Comparison of ENCODE assay signal across 11 cellular contexts in genomic region chrX:40140706-40141499, GRCh38. TPM values are rescaled to one million over a fixed set of nuclear protein-coding genes. Genes with fewer than 3 reads are reported as not detected.
DNase-seq lines count a peak whose midpoint lies in the region; ATAC-seq, FAIRE-seq and TF ChIP-seq lines count a peak whose summit lies in the region.
"Had no signal": no experiment of that assay in that cellular context is flagged by ENCODE, and none has a peak within 500 bp of the region (broad histone marks: within the 10 kb centered on the region; RNA-seq: fewer than 3 reads in every experiment).

No MANE protein-coding gene starts in this region.

- TF ChIP-seq CTCF in IMR-90 (conservative IDR thresholded peaks at IDR 0.05; ENCODE audit: low read depth, low read length) (no peak), HepG2 (CRISPR knock-in tag; IDR thresholded peaks at IDR 0.05) (no peak), MM.1S (IDR thresholded peaks at IDR 0.05; ENCODE audit: low read length) (no peak)

- H3K79me1 ChIP-seq in IMR-90 (ENCODE audit: low read depth in 1 of 2, low read length in 2 of 2) = no peaks in the 10 kb centered on the region

- POLR2A ChIA-PET in IMR-90 (lab: Charles Lee; ENCODE audit: unreplicated experiment) = no interaction called here
- POLR2A ChIA-PET in HepG2 (lab: Yijun Ruan, JAX) = interaction anchor here (0.6 to 4.0 kb wide), 10 partner anchors 15 to 130 kb away, joined by 3 to 33 read pairs (median 7); partner anchors contain the start of gene BCOR

- no peak overlapping the region for H2BK20ac ChIP-seq in IMR-90 (ENCODE audit: low read depth, low read length)

- TF ChIP-seq EP300 in HepG2 (IDR thresholded peaks at IDR 0.05; ENCODE audit: low read depth in 2 of 2, low read length in 2 of 2) (no peak), HepG2 (CRISPR knock-in tag; IDR thresholded peaks at IDR 0.05; ENCODE audit: borderline replicate concordance) (no peak)

- no peak overlapping the region for H3K4me3 ChIP-seq in IMR-90 (ENCODE audit: insufficient read depth, low read depth, low read length)
- peak overlapping the region in 1 of 3 experiments; percentile 43; a peak in 1 of 6 replicates for H3K4me3 ChIP-seq in HepG2 (replicated peaks in 1 of 3; ENCODE audit: insufficient read depth in 1 of 3, low read depth in 2 of 3, low read length in 3 of 3)
- H3K4me3 ChIP-seq in stomach smooth muscle (ENCODE audit: low read length in 2 of 2) = peak overlapping the region in 1 of 2 donors; percentile 12
- no peak overlapping the region for H3K4me3 ChIP-seq in MM.1S (ENCODE audit: low read length)

- TF ChIP-seq POLR2A in IMR-90 (IDR thresholded peaks at IDR 0.05; ENCODE audit: low read depth, low read length) (no peak), HepG2 (IDR thresholded peaks at IDR 0.05; ENCODE audit: insufficient read depth in 1 of 2, low read depth in 2 of 2, low read length in 2 of 2) (no peak)

- DNase-seq in IMR-90 (peak; percentile 47), dermis blood vessel endothelial cell (peak; percentile 67), HepG2 (ENCODE audit: low spot score) (peak; percentile 56), MM.1S (no peak), GM19239 (ENCODE audit: insufficient read length, low spot score) (no peak), hepatic stellate cell (ENCODE audit: low spot score) (no peak)
- DNase-seq: NK-92 treated with Interleukin-12 subunit alpha and Interleukin-12 subunit beta, amount 100 ng/mL, for 24 hours had no signal

- no peaks in the 10 kb centered on the region for H3F3A ChIP-seq in MM.1S (ENCODE audit: insufficient read depth, low read length)

- intact Hi-C loops in IMR-90 (cut with micrococcal nuclease) = loop anchor here (5.0 kb wide), 1 partner anchor 34 kb away; no protein-coding TSS in a partner anchor
- intact Hi-C loops in HepG2 (cut with micrococcal nuclease; ENCODE audit: unreplicated experiment) = loop anchor here (5.0 kb wide), 1 partner anchor 34 kb away; no protein-coding TSS in a partner anchor

- dilution Hi-C loops in IMR-90 (cut with HindIII; ENCODE audit: low sequenced_read_pairs, unreplicated experiment) = no loop called here

- no peak overlapping the region for H2BK120ac ChIP-seq in IMR-90 (ENCODE audit: low read depth, low read length)

- WGBS in IMR-90 (ENCODE audit: extremely low coverage in 2 of 2, insufficient read length in 1 of 2), 2 experiments = 8% methylated on average over 6 of the region's 12 CpGs; no CpG with 5 or more reads in 1 of the 2 experiments
- 0% methylated on average over 2 of the region's 12 CpGs for WGBS in HepG2 (ENCODE audit: low lambda C conversion rate)

- no peak overlapping the region for H2AK9ac ChIP-seq in IMR-90 (replicated peaks; ENCODE audit: low read depth, low read length, poor library complexity)

- H3K4me2 ChIP-seq in IMR-90 (ENCODE audit: low read depth, low read length) (no peak overlapping the region), HepG2 (ENCODE audit: low read depth, low read length) (peak overlapping the region; percentile 57), MM.1S (ENCODE audit: low read depth, low read length) (no peak overlapping the region)

- peaks cover 17% of the 10 kb centered on the region for H3K27me3 ChIP-seq in IMR-90 (ENCODE audit: control insufficient read depth, insufficient read depth, low read length)
- H3K27me3 ChIP-seq in HepG2 (ENCODE audit: control insufficient read depth in 1 of 2, insufficient read depth in 2 of 2, low read length in 2 of 2) = no peaks in the 10 kb centered on the region
- H3K27me3 ChIP-seq in stomach smooth muscle (ENCODE audit: control insufficient read depth in 1 of 2, insufficient read depth in 2 of 2, low read length in 2 of 2) = peaks cover 0 to 14% of the 10 kb centered on the region in 2 donors
- no peaks in the 10 kb centered on the region for H3K27me3 ChIP-seq in MM.1S (replicated peaks; ENCODE audit: insufficient read depth, low read length)

- H2BK5ac ChIP-seq in IMR-90 (ENCODE audit: low read depth, low read length, poor library complexity, severe bottlenecking) = no peak overlapping the region

- no peak overlapping the region for H3K27ac ChIP-seq in IMR-90 (ENCODE audit: insufficient read depth, low read length)
- peak overlapping the region; percentile 54 for H3K27ac ChIP-seq in HepG2 (ENCODE audit: extremely low read length, insufficient read depth, low read length)
- peak overlapping the region; percentile 41 for H3K27ac ChIP-seq in stomach smooth muscle (ENCODE audit: low read length)
- H3K27ac ChIP-seq in MM.1S (ENCODE audit: low read length) = no peak overlapping the region
- H3K27ac ChIP-seq: VCaP had no signal

- H4K8ac ChIP-seq in IMR-90 (ENCODE audit: low read depth in 2 of 2, low read length in 2 of 2) = no peak overlapping the region

- peak; percentile 87 for ATAC-seq in IMR-90 (ENCODE audit: low read depth)
- peak; percentile 82 for ATAC-seq in HepG2
- ATAC-seq in GM21825 (IDR thresholded peaks at IDR 0.05; ENCODE audit: unreplicated experiment) = no peak

- no peak overlapping the region for H3K18ac ChIP-seq in IMR-90 (ENCODE audit: low read depth, low read length)

- TF ChIP-seq RAD21 in IMR-90 (IDR thresholded peaks at IDR 0.05; ENCODE audit: low read length) (no peak), HepG2 (CRISPR knock-in tag; IDR thresholded peaks at IDR 0.05) (no peak)

- H2AFZ ChIP-seq in IMR-90 (replicated peaks; ENCODE audit: low read length, poor library complexity) = no peak overlapping the region
- no peak overlapping the region for H2AFZ ChIP-seq in HepG2 (ENCODE audit: low read length)
- H2AFZ ChIP-seq in MM.1S (ENCODE audit: low read length) = no peak overlapping the region

- H3K9me3 ChIP-seq in IMR-90 (ENCODE audit: control insufficient read depth, insufficient read depth, low read length) (no peaks in the 10 kb centered on the region), HepG2 (ENCODE audit: low read length) (no peaks in the 10 kb centered on the region), stomach smooth muscle (ENCODE audit: control insufficient read depth in 2 of 2, low read length in 2 of 2) (no peaks in the 10 kb centered on the region), MM.1S (replicated peaks; ENCODE audit: insufficient read depth, low read length) (no peaks in the 10 kb centered on the region)

- H3K56ac ChIP-seq in IMR-90 (ENCODE audit: extremely low read depth, insufficient read depth, low read length) = no peak overlapping the region

- H3K9me1 ChIP-seq in IMR-90 (ENCODE audit: insufficient read depth, low read length) = no peaks in the 10 kb centered on the region

- H4K91ac ChIP-seq in IMR-90 (ENCODE audit: insufficient read depth, low read depth, low read length) = no peak overlapping the region

- no peak overlapping the region for H2BK15ac ChIP-seq in IMR-90 (ENCODE audit: low read depth, low read length)

- H3K9ac ChIP-seq in IMR-90 (ENCODE audit: low read depth, low read length) = no peak overlapping the region
- H3K9ac ChIP-seq in HepG2 (ENCODE audit: insufficient read depth, low read depth, low read length) = 0 out of 2 replicates have a peak overlapping the region, but pooled peaks have one; percentile 22
- no peak overlapping the region for H3K9ac ChIP-seq in stomach smooth muscle (ENCODE audit: low read length in 2 of 2)
- no peak overlapping the region for H3K9ac ChIP-seq in MM.1S (ENCODE audit: low read length)

- CTCF ChIA-PET in IMR-90 (lab: Yijun Ruan, JAX) = interaction anchor here (0.6 kb wide), 2 partner anchors 1172 to 1300 kb away, joined by 3 to 4 read pairs; no protein-coding TSS in a partner anchor
- CTCF ChIA-PET in HepG2 (lab: Yijun Ruan, JAX; ENCODE audit: low intra/inter-chr PET ratio, low total read pairs) = no interaction called here

- H3K23ac ChIP-seq in IMR-90 (ENCODE audit: low read depth, low read length) = no peak overlapping the region

- H4K20me1 ChIP-seq in IMR-90 (ENCODE audit: insufficient read depth, low read length) (no peaks in the 10 kb centered on the region), HepG2 (ENCODE audit: insufficient read depth, low read length) (no peaks in the 10 kb centered on the region), MM.1S (ENCODE audit: insufficient read depth, low read length) (no peaks in the 10 kb centered on the region)

- H3K79me2 ChIP-seq in HepG2 (ENCODE audit: insufficient read depth, low read length) (peaks cover 17% of the 10 kb centered on the region), MM.1S (ENCODE audit: low read length) (no peaks in the 10 kb centered on the region)

- no peak overlapping the region for H3K4ac ChIP-seq in IMR-90 (ENCODE audit: low read depth, low read length)

- in situ Hi-C loops in IMR-90 (cut with MboI; ENCODE audit: low sequenced_read_pairs) (no loop called here), HepG2 (cut with HindIII; ENCODE audit: extremely low pct_ligation_motif_present, low pct_unique_long_range_greater_than_20kb) (no loop called here)

- BruUV-seq in IMR-90 (replicated peaks; lab: Mats Ljungman, UMichigan) = no TSS peak
- no TSS peak for BruUV-seq in HepG2 (replicated peaks; lab: Mats Ljungman, UMichigan)

- no peak overlapping the region for H2AK5ac ChIP-seq in IMR-90 (ENCODE audit: low read depth, low read length)

- H3K9me2 ChIP-seq in MM.1S (replicated peaks; ENCODE audit: insufficient read depth, low read length) = no peaks in the 10 kb centered on the region

- no peak overlapping the region for H3K14ac ChIP-seq in IMR-90 (replicated peaks; ENCODE audit: low read depth, low read length)

- no peak overlapping the region for H4K5ac ChIP-seq in IMR-90 (ENCODE audit: low read depth, low read length)

- H3K4me1 ChIP-seq in IMR-90 (ENCODE audit: control insufficient read depth, insufficient read depth, low read length) (peaks cover 3% of the 10 kb centered on the region; the same call in 1 of the 2 replicates), HepG2 (ENCODE audit: insufficient read depth, low read length) (peaks cover 50% of the 10 kb centered on the region), stomach smooth muscle (ENCODE audit: control insufficient read depth, insufficient read depth, low read length) (peaks cover 19% of the 10 kb centered on the region), MM.1S (ENCODE audit: low read length) (no peaks in the 10 kb centered on the region)

- H3K36me3 ChIP-seq in IMR-90 (ENCODE audit: control insufficient read depth, insufficient read depth, low read length) (no peaks in the 10 kb centered on the region), HepG2 (replicated peaks in 1 of 2; ENCODE audit: control insufficient read depth in 1 of 2, insufficient read depth in 2 of 2, low read length in 2 of 2) (no peaks in the 10 kb centered on the region; a peak in 1 of 5 replicates), stomach smooth muscle (ENCODE audit: control insufficient read depth in 2 of 2, insufficient read depth in 2 of 2, low read length in 2 of 2) (no peaks in the 10 kb centered on the region), MM.1S (replicated peaks; ENCODE audit: insufficient read depth, low read length) (no peaks in the 10 kb centered on the region)

- peak; percentile 90 for FAIRE-seq in HepG2 (lab: Jason Lieb, UNC)
- FAIRE-seq in GM19239 (lab: Jason Lieb, UNC) = no peak
- FAIRE-seq: endometrium had no signal

RNA-seq across cellular contexts. Expression of gene BCOR, which starts 43.1 kb away (rescaled TPM):
- total RNA-seq in IMR-90 (2012; rRNA removed) (7.5 and 8.9 TPM in 2 replicates), dermis blood vessel endothelial cell (8.8 and 31.6 TPM in 2 replicates), HepG2 (2016; rRNA removed; fragmentation: Illumina TruSeq; extraction: Trizol) (15.2 and 18.6 TPM in 2 replicates)
- polyA plus RNA-seq in IMR-90 (2012; rRNA removed) (7.9 and 9.0 TPM in 2 replicates), HepG2 (2011; rRNA removed) (14.3 and 15.2 TPM in 2 replicates)
- 5.3 and 6.2 TPM in 2 replicates for polyA plus RNA-seq in IMR-90 (2012; cell fraction: cytosol; rRNA removed)
- 7.8 and 17.4 TPM in 2 replicates for polyA plus RNA-seq in IMR-90 (2012; cell fraction: nucleus; rRNA removed; ENCODE audit: low replicate concordance)
- total RNA-seq in HepG2 (2016; cell fraction: cytosol; rRNA removed; fragmentation: Illumina TruSeq; extraction: Trizol; ENCODE audit: low read depth) = 3.2 and 4.8 TPM in 2 replicates
- total RNA-seq in HepG2 (2016; cell fraction: insoluble cytoplasmic fraction; rRNA removed; fragmentation: Illumina TruSeq; extraction: Trizol) = 13.9 and 15.9 TPM in 2 replicates
- 7.4 and 7.6 TPM in 2 replicates for total RNA-seq in HepG2 (2016; cell fraction: membrane; rRNA removed; fragmentation: Illumina TruSeq; extraction: Trizol)
- total RNA-seq in HepG2 (2016; cell fraction: nucleus; rRNA removed; fragmentation: Illumina TruSeq; extraction: Trizol) = 18.8 and 25.8 TPM in 2 replicates
- 11.5 and 13.8 TPM in 2 replicates for polyA plus RNA-seq in HepG2 (2011; cell fraction: cytosol; rRNA removed)
- 30.4 and 30.6 TPM in 2 replicates for polyA plus RNA-seq in HepG2 (2011; cell fraction: nucleus; rRNA removed)
- 27.3 and 29.3 TPM in 2 replicates for polyA plus RNA-seq in HepG2 (2012)
- 1.2 and 1.3 TPM in 2 replicates for polyA plus RNA-seq in HepG2 (2016; cell fraction: cytosol; fragmentation: Illumina TruSeq; extraction: Trizol; ENCODE audit: low read depth)
- polyA plus RNA-seq in HepG2 (2016; cell fraction: insoluble cytoplasmic fraction; fragmentation: Illumina TruSeq; extraction: Trizol; ENCODE audit: low read depth) = 17.4 and 18.4 TPM in 2 replicates
- polyA plus RNA-seq in HepG2 (2016; cell fraction: membrane; fragmentation: Illumina TruSeq; extraction: Trizol; ENCODE audit: low read depth) = 1.3 and 1.9 TPM in 2 replicates
- 27.4 and 28.9 TPM in 2 replicates for polyA plus RNA-seq in HepG2 (2016; cell fraction: nucleus; fragmentation: Illumina TruSeq; extraction: Trizol; ENCODE audit: insufficient read depth, low read depth)
- 18.3 and 32.5 TPM in 2 replicates for polyA minus RNA-seq in HepG2 (2011; rRNA and poly(A)+ RNA removed; ENCODE audit: low replicate concordance)
- polyA minus RNA-seq in HepG2 (2011; cell fraction: cytosol; rRNA and poly(A)+ RNA removed) = 40.3 and 40.4 TPM in 2 replicates
- 31.8 TPM in 2 replicates for polyA minus RNA-seq in HepG2 (2011; cell fraction: nucleus; rRNA and poly(A)+ RNA removed)

Comparison
In these comparisons a context has a peak if more than half of its experiments do, and no peak if none do; other contexts are left out.
1. DNase-seq: peak in IMR-90 (single experiment), dermis blood vessel endothelial cell (single experiment) and HepG2 (single experiment); none in MM.1S (single experiment), GM19239 (single experiment) and hepatic stellate cell (single experiment).
2. H3K27ac ChIP-seq: peak in HepG2 (single experiment) and stomach smooth muscle (single experiment); none in IMR-90 (single experiment) and MM.1S (single experiment).